19 cellular contexts compared by ENCODE assay signal in the genomic region with DNA sequence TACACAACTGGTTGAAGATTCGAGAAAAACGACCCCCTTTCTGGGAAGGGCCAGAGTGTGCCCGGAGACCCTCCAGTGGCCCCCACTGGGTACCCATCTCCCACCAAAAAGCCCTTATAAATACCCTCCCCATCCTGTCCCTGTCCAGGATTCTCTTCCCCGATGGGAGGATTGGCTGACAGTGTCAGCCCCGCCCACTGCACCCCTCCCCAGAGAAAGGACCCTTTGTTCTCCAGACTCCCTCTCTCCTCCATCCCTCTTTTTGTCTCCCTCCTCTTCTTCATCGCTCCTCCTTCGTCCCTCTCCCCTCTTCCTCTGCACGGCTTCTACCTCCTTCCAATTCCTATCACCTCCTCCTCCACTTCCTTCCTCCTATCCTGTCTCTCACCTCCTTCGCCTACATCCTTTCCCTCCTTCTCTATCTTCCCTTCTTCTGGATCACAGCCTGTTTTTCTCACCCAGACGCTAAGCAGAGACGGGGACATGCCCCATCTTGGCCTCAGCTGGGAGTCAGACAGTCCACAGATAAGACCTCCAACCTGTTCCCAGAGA. TPM values are rescaled to one million over a fixed set of nuclear protein-coding genes. Genes with fewer than 3 reads are reported as not detected.
DNase-seq lines count a peak whose midpoint lies in the region; ATAC-seq and TF ChIP-seq lines count a peak whose summit lies in the region.
"Had no signal": no experiment of that assay in that cellular context is flagged by ENCODE, and none has a peak within 500 bp of the region (broad histone marks: within the 10 kb centered on the region; RNA-seq: fewer than 3 reads in every experiment).

No MANE protein-coding gene starts in this region.

- H3K36me3 ChIP-seq in Caco-2 (ENCODE audit: control insufficient read depth, insufficient read depth, low read length) (peaks cover 2% of the 10 kb centered on the region; the same call in 1 of the 2 replicates), HCT116 (ENCODE audit: control insufficient read depth in 1 of 2, insufficient read depth in 2 of 2, low read length in 2 of 2) (peaks cover 3 to 9% of the 10 kb centered on the region in 2 experiments; a peak in 2 of 4 replicates), osteoblast (ENCODE audit: insufficient read depth, low read length) (no peaks in the 10 kb centered on the region)
- H3K36me3 ChIP-seq: BE2C had no signal

- H3K9me3 Mint-ChIP-seq in Caco-2 (ENCODE audit: unreplicated experiment): no peaks in the 10 kb centered on the region
- no peaks in the 10 kb centered on the region for H3K9me3 Mint-ChIP-seq in WTC11
- no peaks in the 10 kb centered on the region for H3K9me3 Mint-ChIP-seq in Calu3 (ENCODE audit: low read depth, unreplicated experiment)
- H3K9me3 Mint-ChIP-seq: CD4-positive, CD25-positive, alpha-beta regulatory T cell; CD8-positive, alpha-beta memory T cell had no signal

- CTCF ChIA-PET in Caco-2 (lab: Charles Lee) (no interaction called here), HCT116 (lab: Charles Lee) (no interaction called here), WTC11 (lab: Charles Lee) (interaction anchor here (1.0 kb wide), 1 partner anchor 36 kb away, joined by 3 read pairs; no protein-coding TSS in a partner anchor), Calu3 (lab: Charles Lee) (no interaction called here)

- no peak overlapping the region for H2AFZ ChIP-seq in HCT116 (ENCODE audit: low read depth, low read length, poor library complexity, severe bottlenecking)
- no peak overlapping the region for H2AFZ ChIP-seq in osteoblast (ENCODE audit: low read length)

- H3K9me3 ChIP-seq in Caco-2: no peaks in the 10 kb centered on the region
- H3K9me3 ChIP-seq in HCT116 (ENCODE audit: control insufficient read depth in 1 of 2, insufficient read depth in 1 of 2, low read depth in 1 of 2, low read length in 2 of 2): no peaks in the 10 kb centered on the region
- H3K9me3 ChIP-seq in osteoblast (ENCODE audit: low read depth, low read length): no peaks in the 10 kb centered on the region
- H3K9me3 ChIP-seq: BE2C had no signal

- H3K4me3 ChIP-seq in Caco-2 (ENCODE audit: low read depth, low read length): no peak overlapping the region
- no peak overlapping the region for H3K4me3 ChIP-seq in HCT116 (replicated peaks in 1 of 2; ENCODE audit: low read depth in 1 of 2, low read length in 2 of 2)
- no peak overlapping the region for H3K4me3 ChIP-seq in osteoblast (ENCODE audit: insufficient read depth, low read length)

- H3K27ac Mint-ChIP-seq in Caco-2 (ENCODE audit: unreplicated experiment) (no peak overlapping the region), WTC11 (peak overlapping the region; percentile 66), Calu3 (ENCODE audit: unreplicated experiment) (no peak overlapping the region)
- H3K27ac Mint-ChIP-seq: CD4-positive, CD25-positive, alpha-beta regulatory T cell had no signal

- H4K20me1 ChIP-seq in HCT116 (ENCODE audit: insufficient read depth) (no peaks in the 10 kb centered on the region), osteoblast (ENCODE audit: insufficient read depth, low read length) (no peaks in the 10 kb centered on the region)

- H3K27ac ChIP-seq in HCT116 (ENCODE audit: low read depth, low read length): no peak overlapping the region
- no peak overlapping the region for H3K27ac ChIP-seq in osteoblast (ENCODE audit: low read depth, low read length)
- H3K27ac ChIP-seq: HL-60 had no signal

- POLR2A ChIA-PET in Caco-2 (lab: Charles Lee) (interaction anchor here (0.7 kb wide), 1 partner anchor 267 kb away, joined by 3 read pairs; no protein-coding TSS in a partner anchor), HCT116 (lab: Charles Lee) (no interaction called here), WTC11 (lab: Charles Lee) (no interaction called here)

- H3K4me1 ChIP-seq in Caco-2: no peaks in the 10 kb centered on the region
- 0 out of 4 replicates have a peak, but pooled peaks cover 0 to 4% of the 10 kb centered on the region in 2 experiments for H3K4me1 ChIP-seq in HCT116 (ENCODE audit: control insufficient read depth in 1 of 2, insufficient read depth in 2 of 2, low read length in 2 of 2)
- no peaks in the 10 kb centered on the region for H3K4me1 ChIP-seq in osteoblast (ENCODE audit: insufficient read depth, low read length)
- H3K4me1 ChIP-seq: BE2C had no signal

- BruUV-seq in Caco-2 (replicated peaks; lab: Mats Ljungman, UMichigan): TSS peak; percentile 59
- TSS peak; percentile 63 for BruUV-seq in HCT116 (replicated peaks; lab: Mats Ljungman, UMichigan)
- no TSS peak for BruUV-seq in Calu3 (replicated peaks; lab: Mats Ljungman, UMichigan)

- no peak for TF ChIP-seq POLR2A in HCT116 (IDR thresholded peaks at IDR 0.05; ENCODE audit: borderline replicate concordance, extremely low read depth, insufficient read depth, insufficient read length)

- H3K4me3 Mint-ChIP-seq in Caco-2 (ENCODE audit: unreplicated experiment) (no peak overlapping the region), WTC11 (no peak overlapping the region), Calu3 (ENCODE audit: low read depth, unreplicated experiment) (no peak overlapping the region)
- H3K4me3 Mint-ChIP-seq: CD4-positive, CD25-positive, alpha-beta regulatory T cell; CD8-positive, alpha-beta memory T cell had no signal

- TF ChIP-seq RAD21 in HCT116 (IDR thresholded peaks at IDR 0.05; ENCODE audit: low read depth): no peak

- H3K4me2 ChIP-seq in HCT116 (ENCODE audit: low read length) (no peak overlapping the region), osteoblast (ENCODE audit: insufficient read depth, low read length) (no peak overlapping the region)

- H3K9ac ChIP-seq in HCT116 (ENCODE audit: low read length): no peak overlapping the region

- DNase-seq in Caco-2 (no peak), HCT116 (ENCODE audit: low read depth, low spot score) (no peak), WTC11 (ENCODE audit: low spot score) (no peak), osteoblast (ENCODE audit: insufficient read length, low spot score, missing footprints) (peak; percentile 50), DMS53 treated with DMSO at 0.1 percent for 48 hours (lab: John Stamatoyannopoulos, UW; ENCODE audit: unreplicated experiment) (no peak), Calu3 (no peak)
- DNase-seq: ACHN; BE2C; C1 segment of cervical spinal cord; CD4-positive, CD25-positive, alpha-beta regulatory T cell; CD8-positive, alpha-beta memory T cell; COR-L47; DMS153; DMS79 treated with DMSO at 0.1 percent for 48 hours; GF-D8; GOT3; H7 had no signal

- H3K27me3 ChIP-seq in Caco-2 (replicated peaks; ENCODE audit: control insufficient read depth, insufficient read depth, low read length) (no peaks in the 10 kb centered on the region), HCT116 (ENCODE audit: insufficient read depth, low read length) (no peaks in the 10 kb centered on the region), osteoblast (ENCODE audit: insufficient read depth, low read length) (peaks cover 8% of the 10 kb centered on the region)
- H3K27me3 ChIP-seq: BE2C had no signal

- RAD21 ChIA-PET in HCT116 (lab: Charles Lee; ENCODE audit: low non-redundant PET in 1 of 2, low total read pairs in 2 of 2, uncharacterized antibody in 2 of 2, unreplicated experiment in 2 of 2): no interaction called here

- H3K36me3 Mint-ChIP-seq in Caco-2 (ENCODE audit: insufficient read depth, unreplicated experiment) (peaks cover 26% of the 10 kb centered on the region), WTC11 (peaks cover 5% of the 10 kb centered on the region; the same call in 1 of the 2 replicates), Calu3 (ENCODE audit: insufficient read depth, unreplicated experiment) (peaks cover 21% of the 10 kb centered on the region)

- no peaks in the 10 kb centered on the region for H3K79me2 ChIP-seq in HCT116 (ENCODE audit: insufficient read depth, low read length)
- no peaks in the 10 kb centered on the region for H3K79me2 ChIP-seq in osteoblast (ENCODE audit: insufficient read depth, low read length)

- TF ChIP-seq CTCF in Caco-2 (IDR thresholded peaks at IDR 0.05; ENCODE audit: insufficient read depth in 1 of 2, low read depth in 1 of 2, low read length in 1 of 2, severe bottlenecking in 1 of 2, unreplicated experiment in 1 of 2): no peak
- no peak for TF ChIP-seq CTCF in HCT116 (IDR thresholded peaks at IDR 0.05 in 2 of 3, conservative IDR thresholded peaks at IDR 0.05 in 1 of 3; ENCODE audit: borderline replicate concordance in 1 of 3, insufficient read depth in 1 of 3, low read depth in 2 of 3, low read length in 2 of 3)
- TF ChIP-seq CTCF in WTC11 (IDR thresholded peaks at IDR 0.05): no peak
- no peak for TF ChIP-seq CTCF in osteoblast (IDR thresholded peaks at IDR 0.05; ENCODE audit: extremely low read depth, low read depth, low read length)
- TF ChIP-seq CTCF in Calu3 (IDR thresholded peaks at IDR 0.05; ENCODE audit: unreplicated experiment): no peak

- no peaks in the 10 kb centered on the region for H3K9me2 ChIP-seq in HCT116 (ENCODE audit: insufficient read depth)

- intact Hi-C loops in Caco-2 (cut with micrococcal nuclease; ENCODE audit: unreplicated experiment) (no loop called here), HCT116 (cut with micrococcal nuclease) (no loop called here), Calu3 (cut with micrococcal nuclease; ENCODE audit: unreplicated experiment) (no loop called here)

- no peaks in the 10 kb centered on the region for H3K27me3 Mint-ChIP-seq in Caco-2 (ENCODE audit: insufficient read depth, unreplicated experiment)
- H3K27me3 Mint-ChIP-seq in WTC11 (ENCODE audit: low read depth): no peaks in the 10 kb centered on the region
- no peaks in the 10 kb centered on the region for H3K27me3 Mint-ChIP-seq in Calu3 (ENCODE audit: unreplicated experiment)
- H3K27me3 Mint-ChIP-seq: CD4-positive, CD25-positive, alpha-beta regulatory T cell had no signal

- no peaks in the 10 kb centered on the region for H3K4me1 Mint-ChIP-seq in Caco-2 (ENCODE audit: low read depth, unreplicated experiment)
- no peaks in the 10 kb centered on the region for H3K4me1 Mint-ChIP-seq in WTC11
- no peaks in the 10 kb centered on the region for H3K4me1 Mint-ChIP-seq in Calu3 (ENCODE audit: low read depth, unreplicated experiment)
- H3K4me1 Mint-ChIP-seq: CD4-positive, CD25-positive, alpha-beta regulatory T cell had no signal

- ATAC-seq in HCT116 (no peak), WTC11 (no peak), HG03442 (IDR thresholded peaks at IDR 0.05; ENCODE audit: unreplicated experiment) (no peak)

RNA-seq across cellular contexts. Expression of a gene that starts 13.3 kb away (rescaled TPM):
- 32.7 and 36.8 TPM in 2 replicates for total RNA-seq in Caco-2 (2022)
- 62.1 TPM for total RNA-seq in HCT116 (2021; ENCODE audit: unreplicated experiment)
- polyA plus RNA-seq in HCT116 (2012): 46.8 and 54.0 TPM in 2 replicates
- 47.1 to 53.3 TPM (median 51.2 TPM) in 3 replicates for total RNA-seq in WTC11 (2021)
- total RNA-seq in osteoblast: 12.3 and 13.3 TPM in 2 replicates
- total RNA-seq in Calu3 (2022): 39.8 and 41.0 TPM in 2 replicates

RNA-seq across cellular contexts. Expression of a gene that starts 20.6 kb away (rescaled TPM):
- total RNA-seq in Caco-2 (2022): 16.8 and 21.4 TPM in 2 replicates
- total RNA-seq in HCT116 (2021; ENCODE audit: unreplicated experiment): 44.2 TPM
- polyA plus RNA-seq in HCT116 (2012): 37.5 and 38.1 TPM in 2 replicates
- 24.5 to 31.6 TPM (median 28.3 TPM) in 3 replicates for total RNA-seq in WTC11 (2021)
- 6.2 and 9.8 TPM in 2 replicates for total RNA-seq in osteoblast
- 17.0 and 17.4 TPM in 2 replicates for total RNA-seq in Calu3 (2022)

RNA-seq across cellular contexts. Expression of a gene that starts 20.8 kb away (rescaled TPM):
- total RNA-seq in Caco-2 (2022): 29.1 and 36.0 TPM in 2 replicates
- 30.1 TPM for total RNA-seq in HCT116 (2021; ENCODE audit: unreplicated experiment)
- 19.3 TPM in 2 replicates for polyA plus RNA-seq in HCT116 (2012)
- 14.9 to 21.6 TPM (median 17.3 TPM) in 3 replicates for total RNA-seq in WTC11 (2021)
- total RNA-seq in osteoblast: under 0.01 and 0.29 TPM in 2 replicates
- 26.5 and 33.0 TPM in 2 replicates for total RNA-seq in Calu3 (2022)

RNA-seq across cellular contexts. Expression of a gene that starts 45.3 kb away (rescaled TPM):
- total RNA-seq in Caco-2 (2022): 359 and 386 TPM in 2 replicates
- total RNA-seq in HCT116 (2021; ENCODE audit: unreplicated experiment): 403 TPM
- 177 and 219 TPM in 2 replicates for polyA plus RNA-seq in HCT116 (2012)
- total RNA-seq in WTC11 (2021): 285 to 314 TPM (median 300 TPM) in 3 replicates
- total RNA-seq in osteoblast: 114 and 130 TPM in 2 replicates
- total RNA-seq in Calu3 (2022): 312 and 319 TPM in 2 replicates

RNA-seq across cellular contexts. Expression of a gene that starts 54.8 kb away (rescaled TPM):
- total RNA-seq in Caco-2 (2022): 123 and 129 TPM in 2 replicates
- total RNA-seq in HCT116 (2021; ENCODE audit: unreplicated experiment): 48.1 TPM
- polyA plus RNA-seq in HCT116 (2012): 43.5 and 70.0 TPM in 2 replicates
- total RNA-seq in WTC11 (2021): 29.9 to 38.1 TPM (median 35.2 TPM) in 3 replicates
- 51.3 and 51.4 TPM in 2 replicates for total RNA-seq in osteoblast
- 92.8 and 101 TPM in 2 replicates for total RNA-seq in Calu3 (2022)

Comparison
In these comparisons a context has a peak if more than half of its experiments do, and no peak if none do; other contexts are left out.
1. RNA of a gene that starts 20.8 kb away (total RNA-seq): 30.1 TPM in HCT116 (single experiment), 29.1 to 36.0 TPM in Caco-2, 26.5 to 33.0 TPM in Calu3 and 14.9 to 21.6 TPM in WTC11; under 0.01 to 0.29 TPM in osteoblast; every median in the first group is over 10 times any median in the second.